ENCODE assay signal across 9 cellular contexts in genomic region chr7:15839415-15840100, GRCh38.
DNase-seq lines count a peak whose midpoint lies in the region; ATAC-seq and TF ChIP-seq lines count a peak whose summit lies in the region.
"Had no signal": no experiment of that assay in that cellular context is flagged by ENCODE, and none has a peak within 500 bp of the region (broad histone marks: within the 10 kb centered on the region; RNA-seq: fewer than 3 reads in every experiment).

No MANE protein-coding gene starts in this region.

- H3K9me3 Mint-ChIP-seq in CD4-positive, alpha-beta memory T cell, result peaks cover 0 to 7% (median 1%) of the 10 kb centered on the region in 8 donors
- peaks cover 0 to under 1% of the 10 kb centered on the region in 2 donors for H3K9me3 Mint-ChIP-seq in activated naive CD4-positive, alpha-beta T cell treated with anti-CD3 and anti-CD28 coated beads, Interleukin-2, amount 50 U/mL, for 72 hours

- intact Hi-C loops in cardiac septum (cut with DNase I) (loop anchor here (1.0 to 5.0 kb wide), 3 partner anchors 24 to 152 kb away; partner anchors contain the start of gene MEOX2), ovary (cut with DNase I) (no loop called here)
- intact Hi-C loops in CD4-positive, alpha-beta memory T cell (cut with micrococcal nuclease), result no loop called here

- no peak for ATAC-seq in activated naive CD4-positive, alpha-beta T cell treated with anti-CD3 and anti-CD28 coated beads, Interleukin-2, amount 50 U/mL, for 72 hours

- no peak for TF ChIP-seq CTCF in BJ (IDR thresholded peaks at IDR 0.05; ENCODE audit: insufficient read depth, low read depth, low read length)
- no peak for TF ChIP-seq CTCF in ovary (IDR thresholded peaks at IDR 0.05)

- 29 to 40% (median 37%) methylated on average over 15 of the region's 15 CpGs for WGBS in ovary, 3 donors

- DNase-seq in BJ (ENCODE audit: low read depth) (no peak), SJCRH30 (peak; percentile 66 to 70), cardiac septum (ENCODE audit: low spot score) (peak; percentile 85), ovary (peak in 3 of 5 donors; percentile 13 to 44 (median 32)), NCI-H2029 (lab: John Stamatoyannopoulos, UW) (no peak)
- no peak for DNase-seq in activated naive CD4-positive, alpha-beta T cell treated with anti-CD3 and anti-CD28 coated beads, Interleukin-2, amount 50 U/mL, for 16 hours
- no peak for DNase-seq in CD4-positive, alpha-beta memory T cell
- DNase-seq in activated naive CD4-positive, alpha-beta T cell treated with anti-CD3 and anti-CD28 coated beads, Interleukin-2, amount 50 U/mL, for 72 hours (ENCODE audit: low spot score in 2 of 2), result no peak
- DNase-seq: stimulated activated CD4-positive, alpha-beta T cell treated with anti-CD3 and anti-CD28 coated beads, Interleukin-4, amount 100 ng/mL, for 24 hours had no signal

- H3K27ac ChIP-seq in SJCRH30 (peak overlapping the region; percentile 57), ovary (no peak overlapping the region)
- no peak overlapping the region for H3K27ac ChIP-seq in CD4-positive, alpha-beta memory T cell (ENCODE audit: low read depth, low read length)

- no peaks in the 10 kb centered on the region for H3K4me1 Mint-ChIP-seq in CD4-positive, alpha-beta memory T cell

- no peaks in the 10 kb centered on the region for H3K27me3 ChIP-seq in BJ (ENCODE audit: control insufficient read depth, insufficient read depth, low read length)
- no peaks in the 10 kb centered on the region for H3K27me3 ChIP-seq in SJCRH30
- no peaks in the 10 kb centered on the region for H3K27me3 ChIP-seq in ovary
- no peaks in the 10 kb centered on the region for H3K27me3 ChIP-seq in CD4-positive, alpha-beta memory T cell (ENCODE audit: insufficient read depth, low read length)

- no peak overlapping the region for H3K4me3 Mint-ChIP-seq in CD4-positive, alpha-beta memory T cell

- TF ChIP-seq POLR2A in ovary (IDR thresholded peaks at IDR 0.05), result no peak

- H3K4me1 ChIP-seq in SJCRH30 (no peaks in the 10 kb centered on the region), ovary (ENCODE audit: insufficient read depth) (peaks cover 4% of the 10 kb centered on the region)
- no peaks in the 10 kb centered on the region for H3K4me1 ChIP-seq in CD4-positive, alpha-beta memory T cell (ENCODE audit: insufficient read depth, low read length)

- peak overlapping the region; percentile 28 for H3K4me3 ChIP-seq in BJ (ENCODE audit: low read depth, low read length)
- peak overlapping the region; percentile 53 for H3K4me3 ChIP-seq in SJCRH30
- peak overlapping the region; percentile 22 for H3K4me3 ChIP-seq in ovary
- no peak overlapping the region for H3K4me3 ChIP-seq in CD4-positive, alpha-beta memory T cell (ENCODE audit: low read length in 2 of 2)

- H3K9me3 ChIP-seq in SJCRH30 (replicated peaks) (no peaks in the 10 kb centered on the region), ovary (no peaks in the 10 kb centered on the region)
- no peaks in the 10 kb centered on the region for H3K9me3 ChIP-seq in CD4-positive, alpha-beta memory T cell (ENCODE audit: control insufficient read depth in 1 of 2, low read length in 2 of 2)

- TF ChIP-seq EP300 in ovary (IDR thresholded peaks at IDR 0.05), result no peak

- POLR2A ChIA-PET in BJ (lab: Charles Lee), result no interaction called here
- POLR2A ChIA-PET in CD4-positive, alpha-beta memory T cell (lab: Charles Lee; ENCODE audit: partially characterized antibody), result no interaction called here

- CTCF ChIA-PET in BJ (lab: Yijun Ruan, JAX), result interaction anchor here (0.7 kb wide), 2 partner anchors 14 to 239 kb away, joined by 3 to 4 read pairs; no protein-coding TSS in a partner anchor
- CTCF ChIA-PET in CD4-positive, alpha-beta memory T cell (lab: Charles Lee; ENCODE audit: partially characterized antibody), result no interaction called here

- H3K36me3 Mint-ChIP-seq in CD4-positive, alpha-beta memory T cell, result no peaks in the 10 kb centered on the region
- H3K36me3 Mint-ChIP-seq in activated naive CD4-positive, alpha-beta T cell treated with anti-CD3 and anti-CD28 coated beads, Interleukin-2, amount 50 U/mL, for 72 hours, result no peaks in the 10 kb centered on the region

- H3K27me3 Mint-ChIP-seq in CD4-positive, alpha-beta memory T cell, result no peaks in the 10 kb centered on the region

- H3K36me3 ChIP-seq in BJ (ENCODE audit: control insufficient read depth, insufficient read depth, low read length), result no peaks in the 10 kb centered on the region
- H3K36me3 ChIP-seq in SJCRH30, result no peaks in the 10 kb centered on the region
- H3K36me3 ChIP-seq in ovary, result no peaks in the 10 kb centered on the region
- H3K36me3 ChIP-seq in CD4-positive, alpha-beta memory T cell (ENCODE audit: insufficient read depth, low read length), result no peaks in the 10 kb centered on the region

- peak overlapping the region in 1 of 7 donors; percentile 57 for H3K27ac Mint-ChIP-seq in CD4-positive, alpha-beta memory T cell
- no peak overlapping the region for H3K27ac Mint-ChIP-seq in activated naive CD4-positive, alpha-beta T cell treated with anti-CD3 and anti-CD28 coated beads, Interleukin-2, amount 50 U/mL, for 72 hours

Comparison
In these comparisons a context has a peak if more than half of its experiments do, and no peak if none do; other contexts are left out.
1. DNase-seq: peak in SJCRH30 (2 of 2), cardiac septum (single experiment) and ovary (3 of 5); none in BJ (single experiment), NCI-H2029 (single experiment), activated naive CD4-positive, alpha-beta T cell treated with anti-CD3 and anti-CD28 coated beads, Interleukin-2, amount 50 U/mL, for 16 hours (single experiment), CD4-positive, alpha-beta memory T cell (0 of 5) and activated naive CD4-positive, alpha-beta T cell treated with anti-CD3 and anti-CD28 coated beads, Interleukin-2, amount 50 U/mL, for 72 hours (0 of 2).
2. H3K4me3 ChIP-seq: peak in BJ (single experiment), SJCRH30 (single experiment) and ovary (single experiment); none in CD4-positive, alpha-beta memory T cell (0 of 2).